In genomic region chr13:108342369-108343289, GRCh38 we compare ENCODE assay signal across 8 cellular contexts.
DNase-seq lines count a peak whose midpoint lies in the region; ATAC-seq, FAIRE-seq and TF ChIP-seq lines count a peak whose summit lies in the region.

No MANE protein-coding gene starts in this region.

- in situ Hi-C loops in brain microvascular endothelial cell (cut with HindIII; ENCODE audit: low pct_ligation_motif_present, low sequenced_read_pairs), result no loop called here
- in situ Hi-C loops in HepG2 (cut with HindIII; ENCODE audit: extremely low pct_ligation_motif_present, low pct_unique_long_range_greater_than_20kb), result no loop called here

- H3K27ac Mint-ChIP-seq in stimulated activated naive CD8-positive, alpha-beta T cell treated with anti-CD3 and anti-CD28 coated beads, Interleukin-15, Interleukin-2, amounts not matched to agents 100 ng/mL and 50 ng/mL, for 24 hours, result peak overlapping the region; percentile 1
- no peak overlapping the region for H3K27ac Mint-ChIP-seq in natural killer cell

- POLR2A ChIA-PET in HepG2 (lab: Yijun Ruan, JAX), result no interaction called here

- no peaks in the 10 kb centered on the region for H3K9me3 ChIP-seq in HepG2 (ENCODE audit: low read length)

- no peaks in the 10 kb centered on the region for H3K4me1 ChIP-seq in HepG2 (ENCODE audit: insufficient read depth, low read length)

- no peak overlapping the region for H3K4me2 ChIP-seq in HepG2 (ENCODE audit: low read depth, low read length)

- intact Hi-C loops in HepG2 (cut with micrococcal nuclease; ENCODE audit: unreplicated experiment), result loop anchor here (1.0 to 5.0 kb wide), 3 partner anchors 165 to 555 kb away; no protein-coding TSS in a partner anchor
- intact Hi-C loops in natural killer cell (cut with micrococcal nuclease), result no loop called here

- CTCF ChIA-PET in HepG2 (lab: Yijun Ruan, JAX; ENCODE audit: low intra/inter-chr PET ratio, low total read pairs), result no interaction called here

- H3K79me2 ChIP-seq in HepG2 (ENCODE audit: insufficient read depth, low read length), result no peaks in the 10 kb centered on the region

- DNase-seq in stimulated activated naive CD8-positive, alpha-beta T cell treated with anti-CD3 and anti-CD28 coated beads, Interleukin-15, Interleukin-2, amounts not matched to agents 100 U/mL and 50 U/mL, for 24 hours, result no peak
- DNase-seq in NCI-H69 (lab: John Stamatoyannopoulos, UW) (peak; percentile 47), brain microvascular endothelial cell (peak; percentile 22), HepG2 (ENCODE audit: low spot score) (peak; percentile 15), NCI-H2029 treated with DMSO at 0.1 percent for 48 hours (lab: John Stamatoyannopoulos, UW) (no peak), natural killer cell (no peak)

- TF ChIP-seq CTCF in brain microvascular endothelial cell (IDR thresholded peaks at IDR 0.05; ENCODE audit: low read depth, low read length, missing control alignments) (peak; percentile 78), HepG2 (CRISPR knock-in tag; IDR thresholded peaks at IDR 0.05) (peak; percentile 35; the same call in 1 of the 2 replicates), natural killer cell (IDR thresholded peaks at IDR 0.05) (no peak)

- H3K36me3 ChIP-seq in brain microvascular endothelial cell (replicated peaks), result no peaks in the 10 kb centered on the region
- H3K36me3 ChIP-seq in HepG2 (replicated peaks in 1 of 2; ENCODE audit: control insufficient read depth in 1 of 2, insufficient read depth in 2 of 2, low read length in 2 of 2), result no peaks in the 10 kb centered on the region

- H2AFZ ChIP-seq in HepG2 (ENCODE audit: low read length), result no peak overlapping the region

- H3K4me3 Mint-ChIP-seq in stimulated activated naive CD8-positive, alpha-beta T cell treated with anti-CD3 and anti-CD28 coated beads, Interleukin-15, Interleukin-2, amounts not matched to agents 100 ng/mL and 50 ng/mL, for 24 hours, result no peak overlapping the region
- no peak overlapping the region for H3K4me3 Mint-ChIP-seq in natural killer cell

- H3K27me3 Mint-ChIP-seq in stimulated activated naive CD8-positive, alpha-beta T cell treated with anti-CD3 and anti-CD28 coated beads, Interleukin-15, Interleukin-2, amounts not matched to agents 100 ng/mL and 50 ng/mL, for 24 hours, result peaks cover 4% of the 10 kb centered on the region
- H3K27me3 Mint-ChIP-seq in natural killer cell (ENCODE audit: low read depth in 2 of 2), result peaks cover 5 to 14% of the 10 kb centered on the region in 2 donors

- H3K27ac ChIP-seq in brain microvascular endothelial cell (no peak overlapping the region), HepG2 (ENCODE audit: extremely low read length, insufficient read depth, low read length) (no peak overlapping the region)

- no TSS peak for BruUV-seq in HepG2 (replicated peaks; lab: Mats Ljungman, UMichigan)

- H3K4me3 ChIP-seq in brain microvascular endothelial cell (ENCODE audit: low read depth, low read length), result no peak overlapping the region
- H3K4me3 ChIP-seq in HepG2 (replicated peaks in 1 of 3; ENCODE audit: insufficient read depth in 1 of 3, low read depth in 2 of 3, low read length in 3 of 3), result no peak overlapping the region

- no peaks in the 10 kb centered on the region for H3K9me3 Mint-ChIP-seq in stimulated activated naive CD8-positive, alpha-beta T cell treated with anti-CD3 and anti-CD28 coated beads, Interleukin-15, Interleukin-2, amounts not matched to agents 100 ng/mL and 50 ng/mL, for 24 hours
- H3K9me3 Mint-ChIP-seq in natural killer cell, result no peaks in the 10 kb centered on the region

- no peaks in the 10 kb centered on the region for H3K36me3 Mint-ChIP-seq in stimulated activated naive CD8-positive, alpha-beta T cell treated with anti-CD3 and anti-CD28 coated beads, Interleukin-15, Interleukin-2, amounts not matched to agents 100 ng/mL and 50 ng/mL, for 24 hours (ENCODE audit: low read depth)
- H3K36me3 Mint-ChIP-seq in natural killer cell, result no peaks in the 10 kb centered on the region

- H3K27me3 ChIP-seq in brain microvascular endothelial cell (replicated peaks) (no peaks in the 10 kb centered on the region), HepG2 (ENCODE audit: control insufficient read depth in 1 of 2, insufficient read depth in 2 of 2, low read length in 2 of 2) (no peaks in the 10 kb centered on the region)

- no peak for TF ChIP-seq POLR2A in HepG2 (IDR thresholded peaks at IDR 0.05; ENCODE audit: insufficient read depth in 1 of 2, low read depth in 2 of 2, low read length in 2 of 2)

- TF ChIP-seq RAD21 in HepG2 (CRISPR knock-in tag; IDR thresholded peaks at IDR 0.05), result no peak

- peak; percentile 49 for FAIRE-seq in HepG2 (lab: Jason Lieb, UNC)

- H3K9ac ChIP-seq in HepG2 (ENCODE audit: insufficient read depth, low read depth, low read length), result no peak overlapping the region

- TF ChIP-seq EP300 in HepG2 (IDR thresholded peaks at IDR 0.05; ENCODE audit: low read depth in 2 of 2, low read length in 2 of 2) (no peak), HepG2 (CRISPR knock-in tag; IDR thresholded peaks at IDR 0.05; ENCODE audit: borderline replicate concordance) (no peak)

- no peaks in the 10 kb centered on the region for H4K20me1 ChIP-seq in HepG2 (ENCODE audit: insufficient read depth, low read length)

- H3K4me1 Mint-ChIP-seq in stimulated activated naive CD8-positive, alpha-beta T cell treated with anti-CD3 and anti-CD28 coated beads, Interleukin-15, Interleukin-2, amounts not matched to agents 100 ng/mL and 50 ng/mL, for 24 hours (ENCODE audit: low read depth), result peaks cover 6% of the 10 kb centered on the region
- no peaks in the 10 kb centered on the region for H3K4me1 Mint-ChIP-seq in natural killer cell

- 19% methylated on average over 7 of the region's 7 CpGs for WGBS in HepG2 (ENCODE audit: low lambda C conversion rate)

- no peak for ATAC-seq in stimulated activated naive CD8-positive, alpha-beta T cell treated with anti-CD3 and anti-CD28 coated beads, Interleukin-15, Interleukin-2, amounts not matched to agents 100 U/mL and 50 U/mL, for 24 hours
- peak; percentile 87 for ATAC-seq in HG02852 (IDR thresholded peaks at IDR 0.05; ENCODE audit: unreplicated experiment)
- ATAC-seq in HepG2, result peak; percentile 38; the same call in 1 of the 3 replicates
- ATAC-seq in natural killer cell, result no peak

TF ChIP-seq in HepG2, 621 proteins besides CTCF, POLR2A, EP300 and RAD21:
- TF ChIP-seq ZNF24 (IDR thresholded peaks at IDR 0.05) (no peak), YEATS2 (CRISPR knock-in tag; IDR thresholded peaks at IDR 0.05; ENCODE audit: borderline replicate concordance) (no peak), SALL2 (CRISPR knock-in tag; IDR thresholded peaks at IDR 0.05) (no peak), ATF7 (IDR thresholded peaks at IDR 0.05) (no peak), ATF7 (CRISPR knock-in tag; IDR thresholded peaks at IDR 0.05) (no peak)

Comparison
In these comparisons a context has a peak if more than half of its experiments do, and no peak if none do; other contexts are left out.
1. ATAC-seq: peak in HG02852 (single experiment) and HepG2 (single experiment); none in stimulated activated naive CD8-positive, alpha-beta T cell treated with anti-CD3 and anti-CD28 coated beads, Interleukin-15, Interleukin-2, amounts not matched to agents 100 U/mL and 50 U/mL, for 24 hours (single experiment) and natural killer cell (0 of 3).
2. DNase-seq: peak in NCI-H69 (single experiment), brain microvascular endothelial cell (single experiment) and HepG2 (single experiment); none in stimulated activated naive CD8-positive, alpha-beta T cell treated with anti-CD3 and anti-CD28 coated beads, Interleukin-15, Interleukin-2, amounts not matched to agents 100 U/mL and 50 U/mL, for 24 hours (single experiment), NCI-H2029 treated with DMSO at 0.1 percent for 48 hours (single experiment) and natural killer cell (single experiment).